1 cellular context compared by ENCODE assay signal in the genomic region with DNA sequence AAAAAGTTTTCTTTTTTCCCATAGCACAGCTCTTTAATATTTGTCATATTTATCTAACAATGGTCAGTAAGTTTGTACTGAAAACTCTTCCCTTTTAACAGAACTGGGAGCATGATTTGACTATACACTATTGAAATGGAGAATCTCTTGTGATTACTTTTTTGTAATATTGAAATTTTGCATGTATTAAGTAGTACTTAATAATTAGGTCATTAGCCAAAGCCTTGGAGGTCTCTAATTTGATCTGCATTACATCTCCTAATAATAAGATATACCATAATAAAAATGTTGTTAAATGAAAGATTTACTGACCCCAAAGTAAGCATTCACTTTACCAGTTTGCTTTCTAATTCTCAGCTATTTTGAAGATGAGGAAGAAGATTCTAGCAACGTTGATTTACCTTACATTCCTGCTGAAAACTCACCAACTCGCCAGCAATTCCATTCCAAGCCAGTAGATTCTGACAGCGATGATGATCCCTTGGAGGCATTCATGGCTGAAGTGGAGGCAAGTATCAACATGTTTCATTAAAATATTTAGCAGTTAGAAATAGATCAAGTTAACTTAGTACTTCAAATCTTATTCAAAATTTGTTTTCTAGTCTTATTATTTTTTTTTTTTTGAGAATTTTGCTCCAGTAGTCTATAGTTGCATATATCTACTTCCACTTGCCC.
TF ChIP-seq lines count a peak whose summit lies in the region.

No MANE protein-coding gene starts in this region.

TF ChIP-seq in K562, 482 proteins besides CTCF, POLR2A, EP300 and RAD21:
- TF ChIP-seq, protein P1, sequence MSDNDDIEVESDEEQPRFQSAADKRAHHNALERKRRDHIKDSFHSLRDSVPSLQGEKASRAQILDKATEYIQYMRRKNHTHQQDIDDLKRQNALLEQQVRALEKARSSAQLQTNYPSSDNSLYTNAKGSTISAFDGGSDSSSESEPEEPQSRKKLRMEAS (CRISPR knock-in tag; IDR thresholded peaks at IDR 0.05): no peak
- TF ChIP-seq ZNF232 (CRISPR knock-in tag; IDR thresholded peaks at IDR 0.05): peak; percentile 67; the same call in 1 of the 2 replicates
- peak; percentile 66 for TF ChIP-seq DACH1 (IDR thresholded peaks at IDR 0.05; ENCODE audit: partially characterized antibody)
- TF ChIP-seq, protein P2, sequence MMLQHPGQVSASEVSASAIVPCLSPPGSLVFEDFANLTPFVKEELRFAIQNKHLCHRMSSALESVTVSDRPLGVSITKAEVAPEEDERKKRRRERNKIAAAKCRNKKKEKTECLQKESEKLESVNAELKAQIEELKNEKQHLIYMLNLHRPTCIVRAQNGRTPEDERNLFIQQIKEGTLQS (IDR thresholded peaks at IDR 0.05): no peak
- TF ChIP-seq, protein P2 (CRISPR knock-in tag; conservative IDR thresholded peaks at IDR 0.05): 0 out of 2 replicates have a peak, but pooled peaks have one; percentile 52
